ENCODE assay signal across 31 cellular contexts in the genomic region with DNA sequence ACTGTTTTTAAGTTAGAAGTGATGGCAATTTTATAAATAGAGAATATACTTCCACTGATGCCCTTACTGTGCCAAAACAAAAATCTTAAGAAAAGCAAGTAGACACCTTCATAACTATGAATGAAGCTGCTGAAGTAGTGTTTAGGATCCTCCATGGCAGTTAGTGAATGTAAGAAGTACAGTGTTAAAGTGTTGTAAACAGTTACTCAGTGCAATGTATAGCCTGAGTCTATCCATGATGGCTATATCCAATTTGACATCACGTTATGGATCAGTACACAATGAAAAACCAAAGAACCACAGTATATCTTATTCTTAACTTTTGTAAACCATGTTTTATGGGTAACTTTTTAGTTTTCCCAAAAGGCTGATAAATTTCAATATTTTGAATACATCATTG.
"Had no signal": no experiment of that assay in that cellular context is flagged by ENCODE, and none has a peak within 500 bp of the region (broad histone marks: within the 10 kb centered on the region; RNA-seq: fewer than 3 reads in every experiment).

No MANE protein-coding gene starts in this region.

- FAIRE-seq: bronchial epithelial cell, TTC549 had no signal

- H3K4me2 ChIP-seq: PC-9 had no signal

- ATAC-seq: activated CD8-positive, alpha-beta T cell treated with anti-CD3 and anti-CD28 coated beads for 36 hours; activated T-cell treated with anti-CD3 and anti-CD28 coated beads, Interleukin-2, amount 50 U/mL, for 72 hours; activated T-helper 17 cell treated with anti-CD3 and anti-CD28 coated beads, Interleukin-2, amount 50 U/mL, for 72 hours had no signal

- H3K27me3 ChIP-seq: adrenal gland, MG63 had no signal

- H3K27ac ChIP-seq: adrenal gland, PC-9, RWPE1 had no signal

- DNase-seq: activated CD4-positive, alpha-beta T cell treated with anti-CD3 and anti-CD28 coated beads, Interleukin-2, amount 10 ng/mL, durations not matched to agents 24 days and 14 days; activated CD4-positive, alpha-beta T cell treated with anti-CD3 and anti-CD28 coated beads, Interleukin-2, amount 50 U/mL, for 4 hours; activated CD8-positive, alpha-beta T cell treated with anti-CD3 and anti-CD28 coated beads for 36 hours; activated effector memory CD4-positive, alpha-beta T cell treated with anti-CD3 and anti-CD28 coated beads, Interleukin-2, amount 50 U/mL, for 16 hours; activated naive CD4-positive, alpha-beta T cell; activated naive CD4-positive, alpha-beta T cell treated with anti-CD3 and anti-CD28 coated beads, Interleukin-2, amount 50 U/mL, for 16 hours; activated T-cell treated with anti-CD3 and anti-CD28 coated beads, Interleukin-2, amount 50 U/mL, for 1 hour; activated T-cell treated with anti-CD3 and anti-CD28 coated beads, Interleukin-2, amount 50 U/mL, for 72 hours; adrenal gland; central memory CD4-positive, alpha-beta T cell; Kasumi-1; MG63; NCI-H1048; NCI-H1105 treated with DMSO at 0.1 percent for 48 hours; NCI-H1436; NCI-H1694; NCI-H2029; NCI-H510A; NCI-H526; NCI-H748 treated with DMSO at 0.1 percent for 48 hours; NK-92 treated with Interleukin-12 subunit alpha and Interleukin-12 subunit beta, amount 100 ng/mL, for 24 hours; PC-9; Right ventricle myocardium superior; SW 1271 had no signal

- H3K9me3 ChIP-seq: adrenal gland, MG63 had no signal

- H3K27ac Mint-ChIP-seq: activated CD4-positive, alpha-beta T cell treated with anti-CD3 and anti-CD28 coated beads, Interleukin-2, amount 10 ng/mL, durations not matched to agents 24 days and 14 days; activated CD8-positive, alpha-beta T cell treated with anti-CD3 and anti-CD28 coated beads for 36 hours; activated T-cell treated with anti-CD3 and anti-CD28 coated beads, Interleukin-2, amount 50 U/mL, for 72 hours; activated T-helper 17 cell treated with anti-CD3 and anti-CD28 coated beads, Interleukin-2, amount 50 U/mL, for 72 hours; T-helper 1 cell treated with Interleukin-12 subunit alpha and Interleukin-12 subunit beta and Interleukin-4 antibody, amounts not matched to agents 30 μg/mL and 1 μg/mL, for 36 hours; T-helper 2 cell treated with Interferon-gamma antibody and Interleukin-4, amounts not matched to agents 5 μg/mL and 100 μg/mL, for 36 hours had no signal

- H3K4me3 ChIP-seq: adrenal gland, MG63, PC-9 had no signal

- H2AFZ ChIP-seq: PC-9 had no signal

- H3K27me3 Mint-ChIP-seq: activated CD4-positive, alpha-beta T cell treated with anti-CD3 and anti-CD28 coated beads, Interleukin-2, amount 10 ng/mL, durations not matched to agents 24 days and 14 days; activated CD8-positive, alpha-beta T cell treated with anti-CD3 and anti-CD28 coated beads for 36 hours; activated T-helper 17 cell treated with anti-CD3 and anti-CD28 coated beads, Interleukin-2, amount 50 U/mL, for 72 hours; brain had no signal

- H3K9me3 Mint-ChIP-seq: activated CD4-positive, alpha-beta T cell treated with anti-CD3 and anti-CD28 coated beads, Interleukin-2, amount 10 ng/mL, durations not matched to agents 24 days and 14 days; activated CD8-positive, alpha-beta T cell treated with anti-CD3 and anti-CD28 coated beads for 36 hours; activated T-cell treated with anti-CD3 and anti-CD28 coated beads, Interleukin-2, amount 50 U/mL, for 72 hours; activated T-helper 17 cell treated with anti-CD3 and anti-CD28 coated beads, Interleukin-2, amount 50 U/mL, for 72 hours; brain; T-helper 1 cell treated with Interleukin-12 subunit alpha and Interleukin-12 subunit beta and Interleukin-4 antibody, amounts not matched to agents 30 μg/mL and 1 μg/mL, for 36 hours; T-helper 2 cell treated with Interferon-gamma antibody and Interleukin-4, amounts not matched to agents 5 μg/mL and 100 μg/mL, for 36 hours had no signal

- H3K4me3 Mint-ChIP-seq: activated CD4-positive, alpha-beta T cell treated with anti-CD3 and anti-CD28 coated beads, Interleukin-2, amount 10 ng/mL, durations not matched to agents 24 days and 14 days; activated CD8-positive, alpha-beta T cell treated with anti-CD3 and anti-CD28 coated beads for 36 hours; activated T-cell treated with anti-CD3 and anti-CD28 coated beads, Interleukin-2, amount 50 U/mL, for 72 hours; activated T-helper 17 cell treated with anti-CD3 and anti-CD28 coated beads, Interleukin-2, amount 50 U/mL, for 72 hours; brain; T-helper 1 cell treated with Interleukin-12 subunit alpha and Interleukin-12 subunit beta and Interleukin-4 antibody, amounts not matched to agents 30 μg/mL and 1 μg/mL, for 36 hours; T-helper 2 cell treated with Interferon-gamma antibody and Interleukin-4, amounts not matched to agents 5 μg/mL and 100 μg/mL, for 36 hours had no signal
